In genomic region chr1:190168116-190168515, GRCh38 we compare ENCODE assay signal across 22 cellular contexts.
DNase-seq lines count a peak whose midpoint lies in the region; ATAC-seq, FAIRE-seq and TF ChIP-seq lines count a peak whose summit lies in the region.
"Had no signal": no experiment of that assay in that cellular context is flagged by ENCODE, and none has a peak within 500 bp of the region (broad histone marks: within the 10 kb centered on the region; RNA-seq: fewer than 3 reads in every experiment).

No MANE protein-coding gene starts in this region.

- no peaks in the 10 kb centered on the region for H3K36me3 ChIP-seq in breast epithelium

- no peak overlapping the region for H3K27ac Mint-ChIP-seq in MCF 10A (ENCODE audit: low read depth, unreplicated experiment)
- H3K27ac Mint-ChIP-seq: H9 had no signal

- H3K4me3 ChIP-seq in breast epithelium (no peak overlapping the region), fibroblast of villous mesenchyme (ENCODE audit: low read depth, low read length) (no peak overlapping the region)

- ATAC-seq in HG03571 (IDR thresholded peaks at IDR 0.05; ENCODE audit: unreplicated experiment): no peak
- ATAC-seq: HepG2 had no signal

- FAIRE-seq in GM12892 (lab: Jason Lieb, UNC): no peak
- FAIRE-seq: HepG2, islet of Langerhans had no signal

- no TSS peak for BruUV-seq in MCF 10A (replicated peaks; lab: Mats Ljungman, UMichigan)

- no peaks in the 10 kb centered on the region for H3K27me3 Mint-ChIP-seq in MCF 10A (ENCODE audit: insufficient read depth, unreplicated experiment)

- H3K27ac ChIP-seq in breast epithelium: no peak overlapping the region
- H3K27ac ChIP-seq: 22Rv1, C4-2B had no signal

- TF ChIP-seq CTCF in MCF 10A (IDR thresholded peaks at IDR 0.05; ENCODE audit: unreplicated experiment) (no peak), breast epithelium (IDR thresholded peaks at IDR 0.05) (no peak), fibroblast of villous mesenchyme (IDR thresholded peaks at IDR 0.05; ENCODE audit: insufficient read depth, low read depth, low read length) (no peak)

- no peak overlapping the region for H3K4me3 Mint-ChIP-seq in MCF 10A (ENCODE audit: unreplicated experiment)
- H3K4me3 Mint-ChIP-seq: H9, neural crest cell had no signal

- intact Hi-C loops in MCF 10A (cut with micrococcal nuclease) (no loop called here), breast epithelium (cut with DNase I; ENCODE audit: low total_unique reads) (no loop called here)

- H3K36me3 Mint-ChIP-seq in MCF 10A (ENCODE audit: insufficient read depth, unreplicated experiment): no peaks in the 10 kb centered on the region

- no peaks in the 10 kb centered on the region for H3K27me3 ChIP-seq in breast epithelium

- CTCF ChIA-PET in MCF 10A (lab: Yijun Ruan, JAX): interaction anchor here (0.6 kb wide), 1 partner anchor 774 kb away, joined by 4 read pairs; no protein-coding TSS in a partner anchor

- POLR2A ChIA-PET in MCF 10A (lab: Yijun Ruan, JAX): no interaction called here

- no peaks in the 10 kb centered on the region for H3K9me3 ChIP-seq in breast epithelium

- TF ChIP-seq POLR2A in breast epithelium (IDR thresholded peaks at IDR 0.05) (no peak), GM12892 (IDR thresholded peaks at IDR 0.05; ENCODE audit: low read depth, low read length) (no peak)

- DNase-seq in MCF 10A (ENCODE audit: unreplicated experiment): peak; percentile 43
- no peak for DNase-seq in breast epithelium (ENCODE audit: low spot score in 2 of 2)
- DNase-seq in amniotic epithelial cell (ENCODE audit: low read depth): peak; percentile 95
- DNase-seq in fibroblast of villous mesenchyme (ENCODE audit: low read depth): peak; percentile 11
- DNase-seq in SKM-1 (lab: John Stamatoyannopoulos, UW; ENCODE audit: unreplicated experiment): no peak
- no peak for DNase-seq in GM12892 (ENCODE audit: insufficient read length)
- no peak for DNase-seq in LoVo (ENCODE audit: low spot score)
- DNase-seq: activated CD4-positive, alpha-beta T cell treated with anti-CD3 and anti-CD28 coated beads for 48 hours; activated CD8-positive, alpha-beta memory T cell treated with anti-CD3 and anti-CD28 coated beads, Interleukin-2, amount 50 U/mL, for 48 hours; anterior cingulate cortex; cortex of kidney; DMS153; H9; NCI-H2029; NCI-H524; stimulated activated naive CD4-positive, alpha-beta T cell treated with Interleukin-2 at 50 U/mL for 16 hours had no signal

- H3K9me3 Mint-ChIP-seq in MCF 10A (ENCODE audit: unreplicated experiment): no peaks in the 10 kb centered on the region
- H3K9me3 Mint-ChIP-seq: H9, neural crest cell had no signal

- no peaks in the 10 kb centered on the region for H3K4me1 ChIP-seq in breast epithelium

- H3K4me1 Mint-ChIP-seq in MCF 10A (ENCODE audit: insufficient read depth, unreplicated experiment): peaks cover 26% of the 10 kb centered on the region
- H3K4me1 Mint-ChIP-seq: H9, neural crest cell had no signal

Comparison
In these comparisons a context has a peak if more than half of its experiments do, and no peak if none do; other contexts are left out.
1. DNase-seq: peak in MCF 10A (single experiment), amniotic epithelial cell (single experiment) and fibroblast of villous mesenchyme (single experiment); none in breast epithelium (0 of 2), SKM-1 (single experiment), GM12892 (single experiment) and LoVo (single experiment).